In the genomic region with DNA sequence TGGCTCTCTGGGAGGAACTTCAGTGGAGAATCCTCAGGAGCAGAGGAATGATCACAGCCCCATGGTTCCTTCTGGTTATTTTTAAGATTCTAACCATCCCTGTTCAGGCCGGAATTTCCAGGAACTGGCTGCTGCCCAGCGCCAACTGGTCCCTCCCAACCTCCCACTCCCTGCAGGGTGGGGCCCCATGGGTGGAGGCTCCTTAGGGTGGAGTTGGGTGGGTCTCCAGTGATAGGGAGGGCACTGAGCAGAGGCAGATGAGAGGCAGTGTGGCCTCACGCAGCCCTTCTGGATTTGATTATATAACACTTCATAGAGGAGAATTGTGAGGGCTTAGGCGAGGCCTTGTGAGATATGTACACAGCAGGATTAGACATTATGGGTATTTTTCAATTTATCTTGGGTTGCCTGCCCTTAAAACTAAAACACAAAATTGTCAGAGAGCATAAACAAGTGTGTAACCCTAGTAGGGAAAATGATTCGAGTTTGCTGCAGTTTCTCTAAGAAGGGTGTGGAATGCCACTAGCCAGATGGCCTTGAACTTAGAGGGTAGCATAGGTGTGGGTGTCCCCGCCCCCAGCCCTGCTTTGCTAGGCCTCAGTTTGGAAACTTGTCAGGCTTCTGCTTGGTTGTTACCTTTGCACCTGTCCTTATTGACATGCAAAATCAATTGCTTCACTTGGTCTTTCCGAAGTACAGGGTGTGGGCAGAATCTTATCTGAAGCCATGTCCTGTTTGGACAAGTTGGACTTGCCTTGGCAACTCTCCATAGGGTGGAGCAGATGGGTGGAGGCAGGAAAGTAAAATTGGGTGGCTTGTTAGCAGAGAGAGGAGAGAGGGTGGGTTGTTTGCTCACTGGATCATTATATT, we compare ENCODE assay signal across 8 cellular contexts. TPM values are rescaled to one million over a fixed set of nuclear protein-coding genes. Genes with fewer than 3 reads are reported as not detected.
DNase-seq lines count a peak whose midpoint lies in the region; ATAC-seq and TF ChIP-seq lines count a peak whose summit lies in the region.

No MANE protein-coding gene starts in this region.

- H3K4ac ChIP-seq in H9 (ENCODE audit: low read depth, low read length), result no peak overlapping the region

- H4K91ac ChIP-seq in H9 (ENCODE audit: insufficient read length, low read depth, low read length), result no peak overlapping the region

- H3K27ac ChIP-seq in H9 (ENCODE audit: insufficient read length, low read depth, low read length) (no peak overlapping the region), Peyer's patch (peak overlapping the region; percentile 63 to 97 (median 88)), esophagus (ENCODE audit: low read depth in 2 of 2, low read length in 1 of 2) (peak overlapping the region; percentile 98 to 99)

- TF ChIP-seq POLR2A in Peyer's patch (IDR thresholded peaks at IDR 0.05), result peak in 1 of 2 donors; percentile 63

- peaks cover 2 to 5% (median 5%) of the 10 kb centered on the region in 3 experiments; a peak in 5 of 7 replicates for H3K36me3 Mint-ChIP-seq in H9 (ENCODE audit: insufficient read depth in 1 of 3, low read depth in 3 of 3)

- H2BK12ac ChIP-seq in H9 (ENCODE audit: insufficient read length, low read depth, low read length), result no peak overlapping the region

- ATAC-seq in HG03196 (IDR thresholded peaks at IDR 0.05; ENCODE audit: unreplicated experiment) (no peak), HG03342 (IDR thresholded peaks at IDR 0.05; ENCODE audit: unreplicated experiment) (no peak)

- no peaks in the 10 kb centered on the region for H4K20me1 ChIP-seq in H9 (ENCODE audit: control insufficient read depth, insufficient read depth, insufficient read length)

- H3K18ac ChIP-seq in H9 (ENCODE audit: insufficient read length, low read depth, low read length), result no peak overlapping the region

- H2BK15ac ChIP-seq in H9 (ENCODE audit: low read depth, low read length), result no peak overlapping the region

- no peak overlapping the region for H3K23ac ChIP-seq in H9 (ENCODE audit: insufficient read length, low read depth, low read length)

- H2BK5ac ChIP-seq in H9 (ENCODE audit: insufficient read length, low read length), result no peak overlapping the region

- DNase-seq in H9 (peak; percentile 46), Peyer's patch (peak in 2 of 3 donors; percentile 86 to 88), occipital lobe (lab: John Stamatoyannopoulos, UW) (peak; percentile 9), GF-D8 (lab: John Stamatoyannopoulos, UW) (no peak)
- DNase-seq in central memory CD4-positive, alpha-beta T cell, result no peak

- H2BK120ac ChIP-seq in H9 (ENCODE audit: low read depth, low read length, poor library complexity, severe bottlenecking), result no peak overlapping the region

- no peak overlapping the region for H2AFZ ChIP-seq in H9 (ENCODE audit: low read length)

- no peaks in the 10 kb centered on the region for H3K36me3 ChIP-seq in Peyer's patch
- no peaks in the 10 kb centered on the region for H3K36me3 ChIP-seq in esophagus (ENCODE audit: control insufficient read depth in 2 of 2, insufficient read depth in 2 of 2, low read length in 1 of 2)

- no peaks in the 10 kb centered on the region for H3K9me3 ChIP-seq in H9 (ENCODE audit: control insufficient read depth, low read depth, low read length)
- H3K9me3 ChIP-seq in Peyer's patch, result no peaks in the 10 kb centered on the region
- H3K9me3 ChIP-seq in esophagus (ENCODE audit: control insufficient read depth in 2 of 2, insufficient read depth in 1 of 2, low read depth in 1 of 2, low read length in 1 of 2), result no peaks in the 10 kb centered on the region

- H3K79me2 ChIP-seq in H9 (ENCODE audit: insufficient read depth, low read length), result peaks cover 21% of the 10 kb centered on the region; the same call in 1 of the 2 replicates

- no peak overlapping the region for H3K4me2 ChIP-seq in H9 (ENCODE audit: insufficient read depth, insufficient read length, low read length)

- H3K27ac Mint-ChIP-seq in H9, result peak overlapping the region; percentile 70 to 92 (median 72); a peak in 5 of 7 replicates

- H3K4me1 ChIP-seq in H9 (ENCODE audit: insufficient read depth, low read length), result peaks cover 19% of the 10 kb centered on the region
- peaks cover 4 to 95% (median 18%) of the 10 kb centered on the region in 4 donors for H3K4me1 ChIP-seq in Peyer's patch
- peaks cover 16 to 18% of the 10 kb centered on the region in 2 donors for H3K4me1 ChIP-seq in esophagus (ENCODE audit: control insufficient read depth in 2 of 2, insufficient read depth in 2 of 2, low read length in 1 of 2)

- H3K27me3 ChIP-seq in H9 (ENCODE audit: insufficient read depth, low read length) (no peaks in the 10 kb centered on the region), Peyer's patch (no peaks in the 10 kb centered on the region), esophagus (ENCODE audit: control insufficient read depth in 1 of 2, insufficient read depth in 2 of 2, low read length in 2 of 2) (no peaks in the 10 kb centered on the region)

- peak overlapping the region in 1 of 2 experiments; percentile 11; a peak in 2 of 5 replicates for H3K4me3 Mint-ChIP-seq in H9

- H3K79me1 ChIP-seq in H9 (ENCODE audit: insufficient read depth, low read depth, low read length, poor library complexity, severe bottlenecking), result peaks cover 6% of the 10 kb centered on the region

- no peak overlapping the region for H3K9ac ChIP-seq in H9 (ENCODE audit: extremely low read depth, insufficient read length, low read length)

- H3K56ac ChIP-seq in H9 (ENCODE audit: insufficient read length, low read depth, low read length), result no peak overlapping the region

- H2AK5ac ChIP-seq in H9 (ENCODE audit: insufficient read length, low read length), result no peak overlapping the region

- WGBS in H9 (ENCODE audit: extremely low coverage, insufficient read length, low lambda C conversion rate), result no CpG with 5 or more reads among the region's 7 CpGs
- WGBS in esophagus, 2 donors, result 13 to 16% methylated on average over 7 of the region's 7 CpGs

- H4K5ac ChIP-seq in H9 (ENCODE audit: insufficient read length, low read depth, low read length), result no peak overlapping the region

- H3K23me2 ChIP-seq in H9 (ENCODE audit: insufficient read length, low read depth, low read length, poor library complexity, severe bottlenecking), result no peaks in the 10 kb centered on the region

- H3T11ph ChIP-seq in H9 (ENCODE audit: low read length), result no peak overlapping the region

- no peak overlapping the region for H3K14ac ChIP-seq in H9 (ENCODE audit: insufficient read depth, low read length)

- no peaks in the 10 kb centered on the region for H3K27me3 Mint-ChIP-seq in H9 (ENCODE audit: low read depth)

- H3K4me1 Mint-ChIP-seq in H9, result peaks cover 66 to 71% of the 10 kb centered on the region in 2 experiments

- no peak for TF ChIP-seq CTCF in H9 (conservative IDR thresholded peaks at IDR 0.05)
- peak in 1 of 6 experiments; percentile 4 for TF ChIP-seq CTCF in Peyer's patch (IDR thresholded peaks at IDR 0.05)

- no peak overlapping the region for H2BK20ac ChIP-seq in H9 (ENCODE audit: low read depth, low read length, poor library complexity, severe bottlenecking)

- no peaks in the 10 kb centered on the region for H3K9me3 Mint-ChIP-seq in H9

- H3K4me3 ChIP-seq in Peyer's patch, result peak overlapping the region in 2 of 4 donors; percentile 26 to 32
- H3K4me3 ChIP-seq in esophagus (ENCODE audit: low read depth in 1 of 2, low read length in 2 of 2), result no peak overlapping the region

- no peak overlapping the region for H4K8ac ChIP-seq in H9 (replicated peaks; ENCODE audit: insufficient read length, low read depth, low read length)

RNA-seq across cellular contexts. Expression of a gene that starts 9.3 kb away (rescaled TPM):
- total RNA-seq in H9 (2021), result 26.2 and 29.0 TPM in 2 replicates
- total RNA-seq in Peyer's patch, result 100 to 1,000 TPM in 2 of 4 donors, 10 to 100 TPM in 2; 36.3 to 128 (median 103) TPM
- polyA plus RNA-seq in esophagus, result 10 to 100 TPM; 20.6 to 36.2 TPM
- 23.4 TPM for total RNA-seq in occipital lobe

Comparison
In these comparisons a context has a peak if more than half of its experiments do, and no peak if none do; other contexts are left out.
1. DNase-seq: peak in H9 (single experiment), Peyer's patch (2 of 3) and occipital lobe (single experiment); none in central memory CD4-positive, alpha-beta T cell (single experiment) and GF-D8 (single experiment).